ENCODE assay signal across 11 cellular contexts in genomic region chr13:98487522-98487921, GRCh38.
DNase-seq lines count a peak whose midpoint lies in the region; ATAC-seq, FAIRE-seq and TF ChIP-seq lines count a peak whose summit lies in the region.
"Had no signal": no experiment of that assay in that cellular context is flagged by ENCODE, and none has a peak within 500 bp of the region (broad histone marks: within the 10 kb centered on the region; RNA-seq: fewer than 3 reads in every experiment).

No MANE protein-coding gene starts in this region.

- H3K4me3 Mint-ChIP-seq in CD8-positive, alpha-beta T cell, result no peak overlapping the region
- H3K4me3 Mint-ChIP-seq in T-cell (no peak overlapping the region), mesothelial cell of epicardium (no peak overlapping the region)
- H3K4me3 Mint-ChIP-seq: activated naive CD4-positive, alpha-beta T cell treated with anti-CD3 and anti-CD28 coated beads, Interleukin-2, amount 10 ng/mL, durations not matched to agents 7 days and 5 days had no signal

- no peak for FAIRE-seq in RCC 7860 (lab: Jason Lieb, UNC)

- no peak for TF ChIP-seq CTCF in CD8-positive, alpha-beta T cell (IDR thresholded peaks at IDR 0.05)
- no peak for TF ChIP-seq CTCF in mesothelial cell of epicardium (IDR thresholded peaks at IDR 0.05; ENCODE audit: unreplicated experiment)

- peaks cover 25% of the 10 kb centered on the region for H3K36me3 Mint-ChIP-seq in CD8-positive, alpha-beta T cell
- H3K36me3 Mint-ChIP-seq in T-cell (peaks cover 10% of the 10 kb centered on the region), mesothelial cell of epicardium (no peaks in the 10 kb centered on the region)

- peak overlapping the region; percentile 58 for H3K27ac Mint-ChIP-seq in CD8-positive, alpha-beta T cell
- H3K27ac Mint-ChIP-seq in T-cell (peak overlapping the region; percentile 24 to 77), mesothelial cell of epicardium (peak overlapping the region; percentile 14)
- H3K27ac Mint-ChIP-seq: activated naive CD4-positive, alpha-beta T cell treated with anti-CD3 and anti-CD28 coated beads, Interleukin-2, amount 10 ng/mL, durations not matched to agents 7 days and 5 days had no signal

- H3K9me3 ChIP-seq in CD8-positive, alpha-beta T cell (ENCODE audit: low read length), result no peaks in the 10 kb centered on the region

- H3K27me3 ChIP-seq in CD8-positive, alpha-beta T cell (ENCODE audit: insufficient read depth, low read length), result no peaks in the 10 kb centered on the region

- POLR2A ChIA-PET in CD8-positive, alpha-beta T cell (lab: Charles Lee), result no interaction called here
- POLR2A ChIA-PET in T-cell (lab: Charles Lee), result no interaction called here

- intact Hi-C loops in CD8-positive, alpha-beta T cell (cut with DNase I, micrococcal nuclease), result no loop called here

- no peak overlapping the region for H3K27ac ChIP-seq in CD8-positive, alpha-beta T cell (ENCODE audit: low read depth, low read length)

- CTCF ChIA-PET in CD8-positive, alpha-beta T cell (lab: Charles Lee), result interaction anchor here (1.8 kb wide), 1 partner anchor 42 kb away, joined by 8 read pairs; no protein-coding TSS in a partner anchor
- CTCF ChIA-PET in T-cell (lab: Charles Lee), result interaction anchor here (0.6 to 1.3 kb wide), 2 partner anchors 12 to 80 kb away, joined by 4 read pairs; no protein-coding TSS in a partner anchor

- no peak overlapping the region for H3K4me3 ChIP-seq in CD8-positive, alpha-beta T cell (ENCODE audit: low read depth, low read length)

- H3K9me3 Mint-ChIP-seq in CD8-positive, alpha-beta T cell, result no peaks in the 10 kb centered on the region
- no peaks in the 10 kb centered on the region for H3K9me3 Mint-ChIP-seq in T-cell
- no peaks in the 10 kb centered on the region for H3K9me3 Mint-ChIP-seq in mesothelial cell of epicardium
- H3K9me3 Mint-ChIP-seq: activated naive CD4-positive, alpha-beta T cell treated with anti-CD3 and anti-CD28 coated beads, Interleukin-2, amount 10 ng/mL, durations not matched to agents 7 days and 5 days had no signal

- no peaks in the 10 kb centered on the region for H3K27me3 Mint-ChIP-seq in CD8-positive, alpha-beta T cell (ENCODE audit: low read depth)
- H3K27me3 Mint-ChIP-seq in T-cell (no peaks in the 10 kb centered on the region), mesothelial cell of epicardium (ENCODE audit: low read depth) (no peaks in the 10 kb centered on the region)
- H3K27me3 Mint-ChIP-seq: activated naive CD4-positive, alpha-beta T cell treated with anti-CD3 and anti-CD28 coated beads, Interleukin-2, amount 10 ng/mL, durations not matched to agents 7 days and 5 days had no signal

- no peak for DNase-seq in CD8-positive, alpha-beta T cell
- DNase-seq in T-cell, result no peak
- no peak for DNase-seq in mesothelial cell of epicardium (ENCODE audit: low spot score in 2 of 2, unreplicated experiment in 2 of 2)
- DNase-seq in NCI-H2107 (lab: John Stamatoyannopoulos, UW), result no peak
- no peak for DNase-seq in RCC 7860 (ENCODE audit: low spot score)
- DNase-seq in NCI-H82 treated with DMSO at 0.1 percent for 48 hours (lab: John Stamatoyannopoulos, UW; ENCODE audit: unreplicated experiment), result no peak
- DNase-seq in NCI-H1105 (lab: John Stamatoyannopoulos, UW), result no peak
- DNase-seq: activated naive CD4-positive, alpha-beta T cell treated with anti-CD3 and anti-CD28 coated beads, Interleukin-2, amount 10 ng/mL, durations not matched to agents 7 days and 5 days; left cardiac atrium; stimulated activated CD4-positive, alpha-beta T cell treated with anti-CD3 and anti-CD28 coated beads, Interleukin-2, amount 100 ng/mL, for 24 hours had no signal

- H3K36me3 ChIP-seq in CD8-positive, alpha-beta T cell (ENCODE audit: insufficient read depth, low read length), result no peaks in the 10 kb centered on the region

- peaks cover 88% of the 10 kb centered on the region for H3K4me1 Mint-ChIP-seq in CD8-positive, alpha-beta T cell (ENCODE audit: low read depth)
- H3K4me1 Mint-ChIP-seq in T-cell, result peaks cover 79 to 98% (median 96%) of the 10 kb centered on the region in 3 donors
- peaks cover 66% of the 10 kb centered on the region for H3K4me1 Mint-ChIP-seq in mesothelial cell of epicardium

- H3K4me1 ChIP-seq in CD8-positive, alpha-beta T cell (ENCODE audit: insufficient read depth, low read length), result peaks cover 31% of the 10 kb centered on the region

- no peak for ATAC-seq in CD8-positive, alpha-beta T cell
- ATAC-seq in HG02588 (IDR thresholded peaks at IDR 0.05; ENCODE audit: unreplicated experiment) (peak; percentile 38), T-cell (replicated peaks in 1 of 4) (no peak)
- ATAC-seq: left cardiac atrium had no signal
